Comparison of ENCODE assay signal across 14 cellular contexts in the genomic region with DNA sequence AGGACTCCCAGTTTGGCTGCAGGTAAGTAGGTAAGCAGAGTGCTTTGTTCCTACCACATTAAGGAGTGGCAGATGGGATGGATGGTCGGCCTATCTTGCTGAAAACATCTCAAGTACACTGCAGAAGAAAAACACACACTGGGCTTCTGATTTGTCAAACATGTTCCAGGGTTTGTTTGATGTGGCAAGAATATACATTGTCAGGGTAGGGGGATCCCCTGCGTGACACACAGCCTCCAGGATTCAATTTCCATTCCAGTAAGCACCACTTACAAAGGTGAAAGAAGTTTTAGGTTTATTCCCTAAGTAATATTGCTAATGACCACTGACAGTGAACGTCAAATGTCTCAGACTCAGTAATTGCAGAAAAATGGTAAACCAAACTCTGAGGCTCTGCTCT. TPM values are rescaled to one million over a fixed set of nuclear protein-coding genes. Genes with fewer than 3 reads are reported as not detected.
DNase-seq lines count a peak whose midpoint lies in the region; ATAC-seq lines count a peak whose summit lies in the region.
"Had no signal": no experiment of that assay in that cellular context is flagged by ENCODE, and none has a peak within 500 bp of the region (broad histone marks: within the 10 kb centered on the region; RNA-seq: fewer than 3 reads in every experiment).

No MANE protein-coding gene starts in this region.

- H3K36me3 Mint-ChIP-seq in activated naive CD4-positive, alpha-beta T cell treated with anti-CD3 and anti-CD28 coated beads, Interleukin-2, amount 50 U/mL, for 72 hours = no peaks in the 10 kb centered on the region

- peak; percentile 10 to 17 for DNase-seq in activated CD4-positive, alpha-beta T cell treated with anti-CD3 and anti-CD28 coated beads, Interleukin-2, amount 50 U/mL, for 48 hours
- no peak for DNase-seq in activated CD4-positive, alpha-beta T cell treated with anti-CD3 and anti-CD28 coated beads for 4 hours
- DNase-seq in activated naive CD4-positive, alpha-beta T cell treated with anti-CD3 and anti-CD28 coated beads, Interleukin-2, amount 50 U/mL, for 72 hours (ENCODE audit: low spot score in 2 of 2) = peak in 1 of 2 donors; percentile 10
- no peak for DNase-seq in activated naive CD4-positive, alpha-beta T cell treated with Interleukin-2 at 50 U/mL for 16 hours
- DNase-seq in NCI-H2171 treated with DMSO at 0.1 percent for 48 hours (lab: John Stamatoyannopoulos, UW) (peak; percentile 74), NCI-H2081 treated with DMSO at 0.1 percent for 48 hours (lab: John Stamatoyannopoulos, UW) (no peak)
- peak in 1 of 2 donors; percentile 17 for DNase-seq in stimulated activated naive CD8-positive, alpha-beta T cell treated with anti-CD3 and anti-CD28 coated beads, Interleukin-15, amount 100 ng/mL, for 72 hours
- DNase-seq: GDM1, NCI-H1092 treated with DMSO at 0.1 percent for 48 hours, NCI-H1436 treated with DMSO at 0.1 percent for 48 hours, NCI-H1930, NCI-H446, NCI-H526 treated with DMSO at 0.1 percent for 48 hours had no signal

- peak; percentile 97 to 99 for ATAC-seq in activated naive CD4-positive, alpha-beta T cell treated with anti-CD3 and anti-CD28 coated beads, Interleukin-2, amount 50 U/mL, for 72 hours
- peak; percentile 89 for ATAC-seq in stimulated activated naive CD8-positive, alpha-beta T cell treated with anti-CD3 and anti-CD28 coated beads, Interleukin-15, amount 100 ng/mL, for 72 hours
- ATAC-seq: Right ventricle myocardium inferior had no signal

- no peaks in the 10 kb centered on the region for H3K9me3 Mint-ChIP-seq in activated naive CD4-positive, alpha-beta T cell treated with anti-CD3 and anti-CD28 coated beads, Interleukin-2, amount 50 U/mL, for 72 hours
- no peaks in the 10 kb centered on the region for H3K9me3 Mint-ChIP-seq in stimulated activated naive CD8-positive, alpha-beta T cell treated with anti-CD3 and anti-CD28 coated beads, Interleukin-15, amount 100 ng/mL, for 72 hours

- H3K4me1 Mint-ChIP-seq in stimulated activated naive CD8-positive, alpha-beta T cell treated with anti-CD3 and anti-CD28 coated beads, Interleukin-15, amount 100 ng/mL, for 72 hours = peaks cover 7% of the 10 kb centered on the region

- H3K27me3 Mint-ChIP-seq in stimulated activated naive CD8-positive, alpha-beta T cell treated with anti-CD3 and anti-CD28 coated beads, Interleukin-15, amount 100 ng/mL, for 72 hours = peaks cover 10% of the 10 kb centered on the region

- H3K4me3 Mint-ChIP-seq in stimulated activated naive CD8-positive, alpha-beta T cell treated with anti-CD3 and anti-CD28 coated beads, Interleukin-15, amount 100 ng/mL, for 72 hours = no peak overlapping the region

- no peak overlapping the region for H3K27ac Mint-ChIP-seq in activated naive CD4-positive, alpha-beta T cell treated with anti-CD3 and anti-CD28 coated beads, Interleukin-2, amount 50 U/mL, for 72 hours
- H3K27ac Mint-ChIP-seq in stimulated activated naive CD8-positive, alpha-beta T cell treated with anti-CD3 and anti-CD28 coated beads, Interleukin-15, amount 100 ng/mL, for 72 hours = no peak overlapping the region

RNA-seq across cellular contexts. Expression of gene KIF16B, which starts 26.0 kb away (rescaled TPM):
- 1 to 10 TPM; 8.3 to 8.9 TPM for total RNA-seq in activated naive CD4-positive, alpha-beta T cell treated with anti-CD3 and anti-CD28 coated beads, Interleukin-2, amount 50 U/mL, for 72 hours

Comparison
In these comparisons a context has a peak if more than half of its experiments do, and no peak if none do; other contexts are left out.
1. DNase-seq: peak in activated CD4-positive, alpha-beta T cell treated with anti-CD3 and anti-CD28 coated beads, Interleukin-2, amount 50 U/mL, for 48 hours (2 of 2) and NCI-H2171 treated with DMSO at 0.1 percent for 48 hours (single experiment); none in activated CD4-positive, alpha-beta T cell treated with anti-CD3 and anti-CD28 coated beads for 4 hours (0 of 2), activated naive CD4-positive, alpha-beta T cell treated with Interleukin-2 at 50 U/mL for 16 hours (single experiment) and NCI-H2081 treated with DMSO at 0.1 percent for 48 hours (single experiment).